In the genomic region with DNA sequence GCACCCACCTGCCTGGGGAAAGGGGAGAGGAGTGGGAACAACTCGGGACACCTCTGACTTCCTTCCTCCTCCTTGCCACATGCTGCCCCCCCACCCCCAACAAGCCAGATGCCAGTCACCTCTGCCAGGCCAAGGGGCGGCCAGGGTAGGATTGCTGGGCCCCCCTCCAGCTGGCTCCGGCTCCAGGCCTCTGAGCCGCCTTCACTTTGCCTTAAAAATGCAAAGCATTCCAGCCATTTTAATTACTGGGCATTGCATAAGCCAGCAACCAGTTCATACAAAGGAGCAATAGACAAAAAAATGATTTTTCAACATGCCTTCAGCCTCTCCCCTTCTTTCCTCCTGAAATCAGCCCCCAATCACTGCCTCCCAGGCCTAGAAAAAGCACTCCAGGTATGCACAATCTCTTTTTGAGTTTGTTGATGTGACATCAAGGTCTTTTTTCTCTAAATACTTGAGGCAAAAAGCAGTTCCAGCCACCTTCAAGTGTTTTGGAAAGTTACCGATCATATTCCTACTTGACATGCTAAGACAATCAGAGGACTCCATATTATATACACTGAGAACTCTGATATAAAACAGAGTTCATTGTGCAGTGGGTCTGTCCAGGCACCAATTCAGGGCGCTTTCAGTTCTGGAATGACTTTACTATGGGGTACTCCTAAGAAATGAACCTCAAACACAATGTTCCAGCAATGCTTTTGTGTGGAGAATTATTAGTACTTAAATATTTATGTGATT, we compare ENCODE assay signal across 9 cellular contexts. TPM values are rescaled to one million over a fixed set of nuclear protein-coding genes. Genes with fewer than 3 reads are reported as not detected.
DNase-seq lines count a peak whose midpoint lies in the region; ATAC-seq and TF ChIP-seq lines count a peak whose summit lies in the region.
"Had no signal": no experiment of that assay in that cellular context is flagged by ENCODE, and none has a peak within 500 bp of the region (broad histone marks: within the 10 kb centered on the region; RNA-seq: fewer than 3 reads in every experiment).

No MANE protein-coding gene starts in this region.

- H3K9me3 ChIP-seq in right atrium auricular region: no peaks in the 10 kb centered on the region

- no peaks in the 10 kb centered on the region for H3K27me3 ChIP-seq in right atrium auricular region

- no peaks in the 10 kb centered on the region for H3K27me3 Mint-ChIP-seq in osteocyte (ENCODE audit: unreplicated experiment)
- peaks cover 0 to 3% (median 3%) of the 10 kb centered on the region in 3 donors for H3K27me3 Mint-ChIP-seq in CD14-positive monocyte (ENCODE audit: low read depth in 3 of 3)

- H3K4me1 Mint-ChIP-seq in osteocyte (ENCODE audit: unreplicated experiment) (peaks cover 29% of the 10 kb centered on the region), CD14-positive monocyte (no peaks in the 10 kb centered on the region)
- H3K4me1 Mint-ChIP-seq: central memory CD8-positive, alpha-beta T cell had no signal

- no peaks in the 10 kb centered on the region for H3K36me3 ChIP-seq in right atrium auricular region

- H3K4me3 Mint-ChIP-seq in osteocyte (ENCODE audit: unreplicated experiment) (no peak overlapping the region), CD14-positive monocyte (no peak overlapping the region)
- H3K4me3 Mint-ChIP-seq: central memory CD8-positive, alpha-beta T cell had no signal

- H3K36me3 Mint-ChIP-seq in osteocyte (ENCODE audit: unreplicated experiment): no peaks in the 10 kb centered on the region
- H3K36me3 Mint-ChIP-seq in CD14-positive monocyte: no peaks in the 10 kb centered on the region

- H3K4me1 ChIP-seq in right atrium auricular region: peaks cover 0 to 7% of the 10 kb centered on the region in 2 donors

- DNase-seq in Right ventricle myocardium superior (peak; percentile 58), right atrium auricular region (ENCODE audit: low spot score) (no peak), fibroblast of peridontal ligament (ENCODE audit: extremely low read depth) (peak; percentile 87), osteocyte (ENCODE audit: extremely low spot score, unreplicated experiment) (no peak), CD14-positive monocyte (ENCODE audit: low spot score) (no peak), NCI-H1417 (lab: John Stamatoyannopoulos, UW) (no peak), NCI-H2196 treated with DMSO at 0.1 percent for 48 hours (lab: John Stamatoyannopoulos, UW; ENCODE audit: unreplicated experiment) (no peak)

- ATAC-seq in Right ventricle myocardium superior (ENCODE audit: poor library complexity): peak; percentile 48
- no peak for ATAC-seq in HG03565 (IDR thresholded peaks at IDR 0.05; ENCODE audit: unreplicated experiment)

- H3K9me3 Mint-ChIP-seq in osteocyte (ENCODE audit: unreplicated experiment) (no peaks in the 10 kb centered on the region), CD14-positive monocyte (peaks cover 0 to 3% (median 0%) of the 10 kb centered on the region in 7 donors)
- H3K9me3 Mint-ChIP-seq: central memory CD8-positive, alpha-beta T cell had no signal

- H3K27ac Mint-ChIP-seq in osteocyte (ENCODE audit: unreplicated experiment) (peak overlapping the region; percentile 93), CD14-positive monocyte (no peak overlapping the region)

- H3K4me3 ChIP-seq in right atrium auricular region: no peak overlapping the region

- intact Hi-C loops in Right ventricle myocardium superior (cut with DNase I): no loop called here
- intact Hi-C loops in CD14-positive monocyte (cut with micrococcal nuclease): no loop called here

- no peak overlapping the region for H3K27ac ChIP-seq in right atrium auricular region

- TF ChIP-seq CTCF in right atrium auricular region (IDR thresholded peaks at IDR 0.05) (no peak), osteocyte (IDR thresholded peaks at IDR 0.05) (no peak), CD14-positive monocyte (IDR thresholded peaks at IDR 0.05) (no peak)

RNA-seq across cellular contexts. Expression of a gene that starts 12.5 kb away (rescaled TPM):
- total RNA-seq in Right ventricle myocardium superior (266 TPM), right atrium auricular region (100 to 1,000 TPM; 625 to 711 TPM), osteocyte (36.2 and 37.3 TPM in 2 replicates)
- not detected for polyA plus RNA-seq in CD14-positive monocyte

Comparison
In these comparisons a context has a peak if more than half of its experiments do, and no peak if none do; other contexts are left out.
1. DNase-seq: peak in Right ventricle myocardium superior (single experiment) and fibroblast of peridontal ligament (single experiment); none in right atrium auricular region (single experiment), osteocyte (single experiment), CD14-positive monocyte (single experiment), NCI-H1417 (0 of 3) and NCI-H2196 treated with DMSO at 0.1 percent for 48 hours (single experiment).